Comparison of ENCODE assay signal across 14 cellular contexts in genomic region chr4:81369898-81370297, GRCh38.
"Had no signal": no experiment of that assay in that cellular context is flagged by ENCODE, and none has a peak within 500 bp of the region (broad histone marks: within the 10 kb centered on the region; RNA-seq: fewer than 3 reads in every experiment).

No MANE protein-coding gene starts in this region.

- H3K9ac ChIP-seq: neural progenitor cell had no signal

- H3K4me3 ChIP-seq: neural progenitor cell, pancreas, suprapubic skin had no signal

- H3K9me3 ChIP-seq: pancreas, suprapubic skin had no signal

- FAIRE-seq: bronchial epithelial cell, colon, pancreas had no signal

- H3K27me3 ChIP-seq: neural progenitor cell, pancreas, suprapubic skin had no signal

- H3K4me2 ChIP-seq: neural progenitor cell had no signal

- ATAC-seq: activated T-cell treated with anti-CD3 and anti-CD28 coated beads, Interleukin-2, amount 50 U/mL, for 4 hours; pancreas; stimulated activated naive CD8-positive, alpha-beta T cell treated with anti-CD3 and anti-CD28 coated beads, Interleukin-15, Interleukin-2, amounts not matched to agents 100 U/mL and 50 U/mL, for 24 hours had no signal

- DNase-seq: activated CD4-positive, alpha-beta T cell treated with anti-CD3 and anti-CD28 coated beads, Interleukin-2, amount 50 U/mL, for 48 hours; activated CD4-positive, CD25-positive, alpha-beta regulatory T cell treated with anti-CD3 and anti-CD28 coated beads, Interleukin-2, amount 50 U/mL, for 72 hours; activated gamma-delta T cell; activated naive CD8-positive, alpha-beta T cell treated with anti-CD3 and anti-CD28 coated beads for 36 hours; activated T-cell treated with anti-CD3 and anti-CD28 coated beads, Interleukin-2, amount 50 U/mL, for 4 hours; aorta; pancreas; stimulated activated CD4-positive, alpha-beta T cell treated with anti-CD3 and anti-CD28 coated beads, Interleukin-2, amount 100 ng/mL, for 48 hours; stimulated activated CD8-positive, alpha-beta memory T cell treated with anti-CD3 and anti-CD28 coated beads, Interleukin-4, amount 100 ng/mL, for 48 hours; stimulated activated naive CD8-positive, alpha-beta T cell treated with anti-CD3 and anti-CD28 coated beads, Interleukin-15, Interleukin-2, amounts not matched to agents 100 U/mL and 50 U/mL, for 24 hours had no signal

- H2AFZ ChIP-seq: neural progenitor cell had no signal

- H3K4me1 ChIP-seq: neural progenitor cell, pancreas, suprapubic skin had no signal

- H3K36me3 ChIP-seq: neural progenitor cell, pancreas, suprapubic skin had no signal

- H3K27ac ChIP-seq: neural progenitor cell, pancreas, suprapubic skin had no signal
